Comparison of ENCODE assay signal across 8 cellular contexts in the genomic region with DNA sequence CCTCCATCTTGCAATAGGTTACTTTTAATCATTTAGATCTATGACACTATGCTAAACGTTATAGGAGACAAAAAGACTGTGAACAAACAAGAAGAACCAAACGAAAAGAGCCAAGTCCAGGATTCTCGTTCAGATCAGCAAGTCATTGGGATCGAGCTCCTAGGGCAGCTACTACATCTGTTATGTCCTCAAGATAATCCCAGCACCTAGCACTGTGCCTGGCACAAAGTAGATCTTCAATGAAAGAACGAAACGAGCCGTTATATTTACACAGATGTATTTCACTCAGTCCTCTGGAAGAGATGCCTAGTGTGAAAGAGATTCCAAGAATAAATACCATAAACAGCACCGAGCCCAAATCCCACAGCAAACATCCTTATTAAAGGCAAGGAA. TPM values are rescaled to one million over a fixed set of nuclear protein-coding genes. Genes with fewer than 3 reads are reported as not detected.
DNase-seq lines count a peak whose midpoint lies in the region; ATAC-seq and TF ChIP-seq lines count a peak whose summit lies in the region.

No MANE protein-coding gene starts in this region.

- no peak for TF ChIP-seq POLR2A in breast epithelium (IDR thresholded peaks at IDR 0.05)

- no peak overlapping the region for H4K5ac ChIP-seq in mesendoderm (ENCODE audit: low read length)

- H3K4ac ChIP-seq in mesendoderm (ENCODE audit: low read depth, low read length) = no peak overlapping the region

- no peaks in the 10 kb centered on the region for H3K27me3 ChIP-seq in GM06990 (replicated peaks; ENCODE audit: control insufficient read depth, insufficient read depth, low read length)
- no peaks in the 10 kb centered on the region for H3K27me3 ChIP-seq in breast epithelium
- no peaks in the 10 kb centered on the region for H3K27me3 ChIP-seq in mesendoderm (ENCODE audit: insufficient read depth, low read length, poor library complexity)
- H3K27me3 ChIP-seq in aorta (ENCODE audit: control insufficient read depth in 1 of 2, insufficient read depth in 2 of 2, low read length in 1 of 2) = no peaks in the 10 kb centered on the region

- peaks cover 0 to 10% of the 10 kb centered on the region in 2 donors for H3K4me1 ChIP-seq in breast epithelium
- no peaks in the 10 kb centered on the region for H3K4me1 ChIP-seq in mesendoderm (ENCODE audit: control insufficient read depth, low read depth, low read length)
- peaks cover 0 to 5% of the 10 kb centered on the region in 2 donors for H3K4me1 ChIP-seq in aorta (ENCODE audit: control insufficient read depth in 1 of 2, insufficient read depth in 2 of 2, low read length in 2 of 2)

- no peak overlapping the region for H4K8ac ChIP-seq in mesendoderm (ENCODE audit: low read depth, low read length)

- H3K36me3 ChIP-seq in GM06990 (ENCODE audit: control insufficient read depth, insufficient read depth, low read length) = peaks cover 5% of the 10 kb centered on the region
- no peaks in the 10 kb centered on the region for H3K36me3 ChIP-seq in breast epithelium
- no peaks in the 10 kb centered on the region for H3K36me3 ChIP-seq in mesendoderm (ENCODE audit: control insufficient read depth, insufficient read depth, low read length)
- peaks cover 1 to 3% of the 10 kb centered on the region in 2 donors for H3K36me3 ChIP-seq in aorta (ENCODE audit: control insufficient read depth in 1 of 2, insufficient read depth in 2 of 2, low read length in 1 of 2)

- no CpG with 5 or more reads among the region's 8 CpGs for WGBS in mesendoderm (ENCODE audit: extremely low coverage, insufficient coverage, low lambda C conversion rate)
- WGBS in aorta, 2 donors = 0 to 1% methylated on average over 8 of the region's 8 CpGs

- peaks cover 12% of the 10 kb centered on the region for H3K79me2 ChIP-seq in mesendoderm (ENCODE audit: control insufficient read depth, insufficient read depth, low read length)

- H3K18ac ChIP-seq in mesendoderm (ENCODE audit: low read length) = no peak overlapping the region

- H2BK15ac ChIP-seq in mesendoderm (replicated peaks; ENCODE audit: low read depth) = no peak overlapping the region

- no peak overlapping the region for H3K23ac ChIP-seq in mesendoderm (ENCODE audit: low read length)

- H2BK5ac ChIP-seq in mesendoderm (ENCODE audit: low read length) = no peak overlapping the region

- peak; percentile 1 for ATAC-seq in HG03432 (IDR thresholded peaks at IDR 0.05; ENCODE audit: unreplicated experiment)
- peak; percentile 23 for ATAC-seq in aorta (ENCODE audit: low FRiP score)

- TF ChIP-seq CTCF in GM06990 (IDR thresholded peaks at IDR 0.05; ENCODE audit: insufficient read depth, low read length, poor library complexity, severe bottlenecking) = no peak
- TF ChIP-seq CTCF in breast epithelium (IDR thresholded peaks at IDR 0.05) = no peak

- peak overlapping the region; percentile 86 for H3K56ac ChIP-seq in mesendoderm (ENCODE audit: low read length)

- H3K4me2 ChIP-seq in mesendoderm (ENCODE audit: low read length) = peak overlapping the region; percentile 85

- H3K79me1 ChIP-seq in mesendoderm (ENCODE audit: low read length) = peaks cover 9% of the 10 kb centered on the region

- H3K9ac ChIP-seq in mesendoderm (ENCODE audit: low read length) = peak overlapping the region; percentile 84

- H2AK5ac ChIP-seq in mesendoderm (ENCODE audit: low read length) = no peak overlapping the region

- H3K9me3 ChIP-seq in breast epithelium = no peaks in the 10 kb centered on the region
- no peaks in the 10 kb centered on the region for H3K9me3 ChIP-seq in aorta (ENCODE audit: control insufficient read depth, low read length)

- intact Hi-C loops in breast epithelium (cut with DNase I; ENCODE audit: low total_unique reads) = no loop called here
- intact Hi-C loops in aorta (cut with DNase I) = no loop called here

- no peak for DNase-seq in GM06990 (ENCODE audit: extremely low read depth, insufficient read length)
- DNase-seq in breast epithelium (ENCODE audit: low spot score in 2 of 2) = no peak
- no peak for DNase-seq in mesendoderm
- no peak for DNase-seq in aorta
- DNase-seq in germinal center (ENCODE audit: low spot score) = no peak
- no peak for DNase-seq in NCI-H2107 treated with DMSO at 0.1 percent for 48 hours (lab: John Stamatoyannopoulos, UW; ENCODE audit: unreplicated experiment)
- DNase-seq in NCI-H1417 treated with DMSO at 0.1 percent for 48 hours (lab: John Stamatoyannopoulos, UW) = no peak

- peak overlapping the region; percentile 84 for H3K4me3 ChIP-seq in GM06990 (replicated peaks; ENCODE audit: low read depth, low read length)
- H3K4me3 ChIP-seq in breast epithelium = peak overlapping the region; percentile 84 to 96 (median 96)
- peak overlapping the region; percentile 50 for H3K4me3 ChIP-seq in mesendoderm (ENCODE audit: low read length)
- peak overlapping the region; percentile 66 to 71 for H3K4me3 ChIP-seq in aorta (ENCODE audit: low read length in 2 of 2)

- peak overlapping the region; percentile 95 to 97 for H3K27ac ChIP-seq in breast epithelium
- no peak overlapping the region for H3K27ac ChIP-seq in mesendoderm (ENCODE audit: low read depth, low read length)
- peak overlapping the region in 1 of 2 donors; percentile 70 for H3K27ac ChIP-seq in aorta (ENCODE audit: low read depth in 1 of 2, low read length in 2 of 2)

- no peak overlapping the region for H2BK120ac ChIP-seq in mesendoderm (ENCODE audit: low read depth, low read length)

RNA-seq across cellular contexts. Expression of gene EFCAB11, which starts 0.5 kb away (rescaled TPM):
- total RNA-seq in breast epithelium (10 to 100 TPM in 1 of 3 donors, 1 to 10 TPM in 2; 6.4 to 13.6 (median 6.9) TPM), aorta (1 to 10 TPM; 3.4 to 7.5 TPM)
- polyA plus RNA-seq in mesendoderm (2013, experiment 1 of 2) = 8.6 TPM
- 8.5 TPM for polyA plus RNA-seq in mesendoderm (2013, experiment 2 of 2)
- 1 to 10 TPM; 5.1 to 8.8 TPM for polyA plus RNA-seq in aorta

RNA-seq across cellular contexts. Expression of gene TDP1, which starts 0.7 kb away (rescaled TPM):
- 10 to 100 TPM in 2 of 3 donors, 1 to 10 TPM in 1; 9.6 to 29.9 (median 16.7) TPM for total RNA-seq in breast epithelium
- 37.6 TPM for polyA plus RNA-seq in mesendoderm (2013, experiment 1 of 2)
- 38.1 TPM for polyA plus RNA-seq in mesendoderm (2013, experiment 2 of 2)
- 10 to 100 TPM; 10.4 to 13.3 TPM for total RNA-seq in aorta
- polyA plus RNA-seq in aorta = 1 to 10 TPM; 3.5 to 4.5 TPM
